Comparison of ENCODE assay signal across 1 cellular context in genomic region chr1:146036990-146037646, GRCh38.
A peak's percentile ranks its signal among the peaks of the same experiment; 100 is the strongest.
TF ChIP-seq lines count a peak whose summit lies in the region.

No MANE protein-coding gene starts in this region.

TF ChIP-seq in HEK293, 187 proteins besides CTCF, POLR2A, EP300 and RAD21 (continued from another document):
- TF ChIP-seq PRDM10 (tag by site-specific recombination; IDR thresholded peaks at IDR 0.05) (peak; percentile 91), ZNF629 (tag by site-specific recombination; IDR thresholded peaks at IDR 0.05) (no peak; the same call in none of the 2 replicates), ZNF449 (tag by site-specific recombination; IDR thresholded peaks at IDR 0.05) (no peak; the same call in 1 of the 2 replicates), HOXA7 (CRISPR knock-in tag; IDR thresholded peaks at IDR 0.05; ENCODE audit: borderline replicate concordance) (no peak), ZNF211 (tag by site-specific recombination; IDR thresholded peaks at IDR 0.05; ENCODE audit: low read depth) (no peak), PRDM1 (tag by site-specific recombination; IDR thresholded peaks at IDR 0.05) (no peak), FEZF1 (tag by site-specific recombination; IDR thresholded peaks at IDR 0.05) (0 out of 2 replicates have a peak, but pooled peaks have one; percentile 7), ZNF426 (tag by site-specific recombination; IDR thresholded peaks at IDR 0.05) (no peak), ZNF394 (tag by site-specific recombination; IDR thresholded peaks at IDR 0.05; ENCODE audit: borderline replicate concordance) (no peak), PRDM4 (tag by site-specific recombination; IDR thresholded peaks at IDR 0.05) (peak; percentile 86), ZNF121 (tag by site-specific recombination; IDR thresholded peaks at IDR 0.05) (no peak), ZNF580 (tag by site-specific recombination; IDR thresholded peaks at IDR 0.05) (peak; percentile 64; the same call in 1 of the 2 replicates), PRDM6 (tag by site-specific recombination; IDR thresholded peaks at IDR 0.05) (0 out of 2 replicates have a peak, but pooled peaks have one; percentile 42), ZNF302 (tag by site-specific recombination; IDR thresholded peaks at IDR 0.05; ENCODE audit: low read depth) (no peak), ZNF146 (tag by site-specific recombination; IDR thresholded peaks at IDR 0.05) (no peak), ZNF837 (tag by site-specific recombination; IDR thresholded peaks at IDR 0.05) (no peak), ZNF677 (tag by site-specific recombination; IDR thresholded peaks at IDR 0.05) (no peak), ZSCAN23 (tag by site-specific recombination; IDR thresholded peaks at IDR 0.05) (0 out of 2 replicates have a peak, but pooled peaks have one; percentile 44), TCF7L2 (IDR thresholded peaks at IDR 0.05; ENCODE audit: borderline replicate concordance, low read depth, low read length) (no peak), OVOL3 (tag by site-specific recombination; IDR thresholded peaks at IDR 0.05) (no peak), ZSCAN18 (tag by site-specific recombination; IDR thresholded peaks at IDR 0.05) (no peak), PATZ1 (tag by site-specific recombination; IDR thresholded peaks at IDR 0.05) (no peak), HOXC10 (CRISPR knock-in tag; IDR thresholded peaks at IDR 0.05) (no peak), PBX3 (CRISPR knock-in tag; IDR thresholded peaks at IDR 0.05) (no peak), ZNF518A (tag by site-specific recombination; conservative IDR thresholded peaks at IDR 0.05; ENCODE audit: low read depth) (no peak), ZNF175 (tag by site-specific recombination; IDR thresholded peaks at IDR 0.05) (no peak), ZSCAN4 (tag by site-specific recombination; IDR thresholded peaks at IDR 0.05) (no peak), ZNF501 (tag by site-specific recombination; IDR thresholded peaks at IDR 0.05) (peak; percentile 68; the same call in 1 of the 2 replicates), ELK4 (IDR thresholded peaks at IDR 0.05; ENCODE audit: borderline replicate concordance, low read depth, low read length) (no peak), ZNF2 (tag by site-specific recombination; IDR thresholded peaks at IDR 0.05) (peak; percentile 75)
